ENCODE assay signal across 9 cellular contexts in the genomic region with DNA sequence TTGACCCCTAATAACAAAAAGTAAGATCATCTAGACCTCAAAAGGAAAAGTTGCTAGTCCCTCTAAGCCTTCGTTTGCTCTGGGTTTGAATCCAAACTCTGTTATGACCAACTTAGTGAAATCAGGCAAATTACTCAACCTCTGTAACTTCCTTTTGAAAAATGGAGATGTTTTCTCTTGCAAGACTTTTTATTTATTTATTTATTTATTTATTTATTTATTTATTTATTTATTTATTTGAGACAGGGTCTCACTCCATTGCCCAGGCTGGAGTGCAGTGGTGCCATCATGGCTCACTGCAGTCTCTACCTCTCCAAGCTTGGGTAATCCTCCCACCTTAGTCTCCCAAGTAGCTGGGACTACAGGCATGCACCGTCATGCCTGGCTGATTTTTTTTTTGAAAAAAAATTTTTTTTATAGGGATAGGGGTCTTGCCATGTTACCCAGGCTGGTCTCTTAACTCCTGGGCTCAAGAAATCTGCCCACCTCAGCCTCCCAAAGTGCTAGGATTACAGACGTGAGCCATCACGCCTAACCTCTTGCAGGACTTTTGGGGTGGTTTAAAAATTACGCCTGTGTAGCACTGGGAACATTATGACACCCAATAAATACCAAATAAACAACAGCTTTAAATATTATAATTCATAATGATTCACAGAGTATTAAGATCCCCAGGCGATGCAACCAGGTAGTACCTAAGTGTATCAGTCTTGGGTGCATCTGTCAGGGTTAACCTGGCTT.
DNase-seq lines count a peak whose midpoint lies in the region; ATAC-seq, FAIRE-seq and TF ChIP-seq lines count a peak whose summit lies in the region.
"Had no signal": no experiment of that assay in that cellular context is flagged by ENCODE, and none has a peak within 500 bp of the region (broad histone marks: within the 10 kb centered on the region; RNA-seq: fewer than 3 reads in every experiment).

No MANE protein-coding gene starts in this region.

- peaks cover 93% of the 10 kb centered on the region for H3K4me1 Mint-ChIP-seq in CD4-positive, alpha-beta T cell (ENCODE audit: low read depth)
- H3K4me1 Mint-ChIP-seq in astrocyte (ENCODE audit: low read depth, unreplicated experiment) (peaks cover 20% of the 10 kb centered on the region), natural killer cell (peaks cover 71 to 80% of the 10 kb centered on the region in 2 donors)

- peak overlapping the region; percentile 93 for H3K27ac ChIP-seq in CD4-positive, alpha-beta T cell (ENCODE audit: low read depth, low read length)
- H3K27ac ChIP-seq in astrocyte (ENCODE audit: low read depth, low read length) (peak overlapping the region; percentile 59), RWPE1 (no peak overlapping the region)
- H3K27ac ChIP-seq: thoracic aorta had no signal

- peak overlapping the region; percentile 85 for H3K4me2 ChIP-seq in astrocyte (ENCODE audit: low read length)

- peaks cover 16% of the 10 kb centered on the region for H3K36me3 Mint-ChIP-seq in CD4-positive, alpha-beta T cell (ENCODE audit: low read depth)
- H3K36me3 Mint-ChIP-seq in astrocyte (ENCODE audit: low read depth, unreplicated experiment) (no peaks in the 10 kb centered on the region), natural killer cell (no peaks in the 10 kb centered on the region)

- H3K4me3 Mint-ChIP-seq in CD4-positive, alpha-beta T cell = peak overlapping the region; percentile 80
- H3K4me3 Mint-ChIP-seq in astrocyte (ENCODE audit: unreplicated experiment) (no peak overlapping the region), natural killer cell (peak overlapping the region; percentile 73)

- peak overlapping the region; percentile 46 for H3K4me3 ChIP-seq in Jurkat, Clone E6-1 (ENCODE audit: low read length)
- H3K4me3 ChIP-seq in astrocyte (ENCODE audit: insufficient read depth, low read depth, low read length) = peak overlapping the region; percentile 57

- no peaks in the 10 kb centered on the region for H3K27me3 Mint-ChIP-seq in CD4-positive, alpha-beta T cell
- H3K27me3 Mint-ChIP-seq in astrocyte (ENCODE audit: low read depth, unreplicated experiment) (no peaks in the 10 kb centered on the region), natural killer cell (ENCODE audit: low read depth in 2 of 2) (no peaks in the 10 kb centered on the region)

- H3K36me3 ChIP-seq in astrocyte (ENCODE audit: insufficient read depth, low read length) = no peaks in the 10 kb centered on the region
- H3K36me3 ChIP-seq: thoracic aorta had no signal

- H4K20me1 ChIP-seq in astrocyte (ENCODE audit: insufficient read depth, low read length) = no peaks in the 10 kb centered on the region

- H3K27ac Mint-ChIP-seq in CD4-positive, alpha-beta T cell = peak overlapping the region; percentile 91
- H3K27ac Mint-ChIP-seq in astrocyte (ENCODE audit: unreplicated experiment) (peak overlapping the region; percentile 43), natural killer cell (peak overlapping the region; percentile 88 to 95)

- CTCF ChIA-PET in CD4-positive, alpha-beta T cell (lab: Charles Lee) = interaction anchor here (0.9 to 5.6 kb wide), 16 partner anchors 8 to 66 kb away, joined by 3 to 80 read pairs (median 8); a partner anchor contains a TSS
- CTCF ChIA-PET in RWPE1 (lab: Yijun Ruan, JAX) = no interaction called here

- no peak for DNase-seq in CD4-positive, alpha-beta T cell
- DNase-seq in Jurkat, Clone E6-1 (ENCODE audit: low read depth, low spot score) = no peak
- DNase-seq in astrocyte (ENCODE audit: low read depth) (no peak), natural killer cell (no peak), GOT3 (lab: John Stamatoyannopoulos, UW) (no peak), RWPE1 (ENCODE audit: low spot score) (no peak), NCI-H146 (lab: John Stamatoyannopoulos, UW) (no peak)

- no peaks in the 10 kb centered on the region for H3K27me3 ChIP-seq in CD4-positive, alpha-beta T cell (ENCODE audit: control insufficient read depth, insufficient read depth, low read length)
- no peaks in the 10 kb centered on the region for H3K27me3 ChIP-seq in astrocyte (ENCODE audit: insufficient read depth, low read length)

- FAIRE-seq in astrocyte (lab: Jason Lieb, UNC) = no peak

- H3K9me3 Mint-ChIP-seq in CD4-positive, alpha-beta T cell = no peaks in the 10 kb centered on the region
- H3K9me3 Mint-ChIP-seq in astrocyte (ENCODE audit: unreplicated experiment) = no peaks in the 10 kb centered on the region
- H3K9me3 Mint-ChIP-seq in natural killer cell = no peaks in the 10 kb centered on the region

- intact Hi-C loops in CD4-positive, alpha-beta T cell (cut with DNase I, micrococcal nuclease) = loop anchor here (1.0 to 2.0 kb wide), 5 partner anchors 12 to 62 kb away; no protein-coding TSS in a partner anchor
- intact Hi-C loops in natural killer cell (cut with micrococcal nuclease) = loop anchor here (1.0 kb wide), 1 partner anchor 10 kb away; no protein-coding TSS in a partner anchor

- peak overlapping the region; percentile 61 for H2AFZ ChIP-seq in astrocyte (ENCODE audit: low read depth, low read length)

- H3K9me3 ChIP-seq in CD4-positive, alpha-beta T cell (ENCODE audit: control insufficient read depth, low read length) = no peaks in the 10 kb centered on the region
- no peaks in the 10 kb centered on the region for H3K9me3 ChIP-seq in astrocyte (ENCODE audit: insufficient read depth, low read depth, low read length)
- H3K9me3 ChIP-seq: thoracic aorta had no signal

- H3K9ac ChIP-seq in astrocyte (ENCODE audit: low read length) = peak overlapping the region; percentile 71

- POLR2A ChIA-PET in CD4-positive, alpha-beta T cell (lab: Charles Lee) = interaction anchor here (0.5 to 5.9 kb wide), 35 partner anchors 8 to 852 kb away, joined by 3 to 182 read pairs (median 6); a partner anchor contains a TSS
- POLR2A ChIA-PET in RWPE1 (lab: Yijun Ruan, JAX; ENCODE audit: low non-redundant PET) = no interaction called here

- no peaks in the 10 kb centered on the region for H3K79me2 ChIP-seq in astrocyte (ENCODE audit: insufficient read depth, low read length)

- ATAC-seq in CD4-positive, alpha-beta T cell (ENCODE audit: poor library complexity) = peak; percentile 0
- ATAC-seq in natural killer cell (peak in 1 of 3 donors; percentile 13), GM21825 (IDR thresholded peaks at IDR 0.05; ENCODE audit: unreplicated experiment) (no peak)

- H3K4me1 ChIP-seq in astrocyte (ENCODE audit: insufficient read depth, low read length) = peaks cover 13% of the 10 kb centered on the region

- TF ChIP-seq CTCF in CD4-positive, alpha-beta T cell (IDR thresholded peaks at IDR 0.05) = no peak
- no peak for TF ChIP-seq CTCF in astrocyte (IDR thresholded peaks at IDR 0.05; ENCODE audit: insufficient read depth, low read depth, low read length)
- no peak for TF ChIP-seq CTCF in natural killer cell (IDR thresholded peaks at IDR 0.05)
- TF ChIP-seq CTCF in RWPE1 (conservative IDR thresholded peaks at IDR 0.05; ENCODE audit: low read depth) = no peak
